In the genomic region with DNA sequence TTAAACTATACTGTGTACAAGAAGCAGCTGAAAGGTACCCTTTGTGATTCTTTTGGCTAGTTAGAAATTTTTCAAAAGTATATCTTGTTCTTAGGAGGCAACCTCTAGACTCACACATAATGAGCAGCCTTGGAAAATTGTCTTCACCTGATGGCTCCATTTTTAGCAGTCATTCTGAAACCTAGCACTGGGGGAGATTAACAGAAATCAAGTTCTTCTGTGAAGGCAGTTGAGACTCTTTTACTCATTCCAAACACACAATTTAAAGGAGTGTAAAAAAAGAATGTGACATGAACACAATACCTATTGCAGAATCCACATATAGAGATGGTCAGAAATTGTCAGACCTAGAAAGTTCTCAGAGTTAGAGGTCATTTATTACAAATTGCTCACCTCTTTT, we compare ENCODE assay signal across 15 cellular contexts.
DNase-seq lines count a peak whose midpoint lies in the region; ATAC-seq and TF ChIP-seq lines count a peak whose summit lies in the region.
"Had no signal": no experiment of that assay in that cellular context is flagged by ENCODE, and none has a peak within 500 bp of the region (broad histone marks: within the 10 kb centered on the region; RNA-seq: fewer than 3 reads in every experiment).

No MANE protein-coding gene starts in this region.

- peak overlapping the region; percentile 10 for H3K4me3 Mint-ChIP-seq in CD8-positive, alpha-beta T cell
- H3K4me3 Mint-ChIP-seq in activated T-helper 2 cell treated with anti-CD3 and anti-CD28 coated beads, Interferon-gamma antibody, Interleukin-2, Interleukin-4, amounts not matched to agents 10 μg/mL and 5 μg/mL and 100 μg/mL, durations not matched to agents 14 hours and 24 hours and 36 hours (ENCODE audit: low read depth), result no peak overlapping the region

- H3K27me3 ChIP-seq in CD8-positive, alpha-beta T cell (ENCODE audit: insufficient read depth, low read length), result no peaks in the 10 kb centered on the region
- H3K27me3 ChIP-seq: BE2C, pancreas, vagina had no signal

- no peak overlapping the region for H3K4me3 ChIP-seq in CD8-positive, alpha-beta T cell (ENCODE audit: low read depth, low read length)
- H3K4me3 ChIP-seq: pancreas, vagina had no signal

- no peaks in the 10 kb centered on the region for H3K9me3 ChIP-seq in CD8-positive, alpha-beta T cell (ENCODE audit: low read length)
- H3K9me3 ChIP-seq: BE2C, pancreas, vagina had no signal

- H3K27me3 Mint-ChIP-seq in CD8-positive, alpha-beta T cell (ENCODE audit: low read depth), result no peaks in the 10 kb centered on the region
- no peaks in the 10 kb centered on the region for H3K27me3 Mint-ChIP-seq in activated T-helper 2 cell treated with anti-CD3 and anti-CD28 coated beads, Interferon-gamma antibody, Interleukin-2, Interleukin-4, amounts not matched to agents 10 μg/mL and 5 μg/mL and 100 μg/mL, durations not matched to agents 14 hours and 24 hours and 36 hours (ENCODE audit: low read depth)

- H3K4me1 ChIP-seq in CD8-positive, alpha-beta T cell (ENCODE audit: insufficient read depth, low read length), result peaks cover 16% of the 10 kb centered on the region
- H3K4me1 ChIP-seq: BE2C, pancreas, vagina had no signal

- no peak for ATAC-seq in CD8-positive, alpha-beta T cell
- ATAC-seq in GM18868 (IDR thresholded peaks at IDR 0.05; ENCODE audit: unreplicated experiment) (peak; percentile 49), HG03045 (IDR thresholded peaks at IDR 0.05; ENCODE audit: unreplicated experiment) (peak; percentile 47)
- ATAC-seq: left lobe of liver, pancreas had no signal

- H3K27ac Mint-ChIP-seq in CD8-positive, alpha-beta T cell, result peak overlapping the region; percentile 47
- H3K27ac Mint-ChIP-seq in activated T-helper 2 cell treated with anti-CD3 and anti-CD28 coated beads, Interferon-gamma antibody, Interleukin-2, Interleukin-4, amounts not matched to agents 10 μg/mL and 5 μg/mL and 100 μg/mL, durations not matched to agents 14 hours and 24 hours and 36 hours, result peak overlapping the region; percentile 86

- intact Hi-C loops in CD8-positive, alpha-beta T cell (cut with DNase I, micrococcal nuclease), result loop anchor here in 1 of 2 experiments (2.0 to 5.0 kb wide), 2 partner anchors 36 to 73 kb away; no protein-coding TSS in a partner anchor
- intact Hi-C loops in activated T-helper 2 cell treated with anti-CD3 and anti-CD28 coated beads, Interferon-gamma antibody, Interleukin-2, Interleukin-4, amounts not matched to agents 10 μg/mL and 5 μg/mL and 100 μg/mL, durations not matched to agents 14 hours and 24 hours and 36 hours (cut with micrococcal nuclease), result loop anchor here (1.0 to 10.0 kb wide), 10 partner anchors 8 to 617 kb away; no protein-coding TSS in a partner anchor

- no peaks in the 10 kb centered on the region for H3K36me3 ChIP-seq in CD8-positive, alpha-beta T cell (ENCODE audit: insufficient read depth, low read length)
- H3K36me3 ChIP-seq: BE2C, pancreas, vagina had no signal

- no peak overlapping the region for H3K27ac ChIP-seq in CD8-positive, alpha-beta T cell (ENCODE audit: low read depth, low read length)
- no peak overlapping the region for H3K27ac ChIP-seq in substantia nigra (ENCODE audit: low read depth, low read length, poor library complexity, severe bottlenecking)
- H3K27ac ChIP-seq: pancreas, vagina had no signal

- TF ChIP-seq CTCF in CD8-positive, alpha-beta T cell (IDR thresholded peaks at IDR 0.05), result no peak

- POLR2A ChIA-PET in CD8-positive, alpha-beta T cell (lab: Charles Lee), result interaction anchor here (1.5 kb wide), 1 partner anchor 49 kb away, joined by 3 read pairs; no protein-coding TSS in a partner anchor

- CTCF ChIA-PET in CD8-positive, alpha-beta T cell (lab: Charles Lee), result interaction anchor here (0.7 to 2.2 kb wide), 11 partner anchors 8 to 279 kb away, joined by 3 to 8 read pairs (median 4); a partner anchor contains a TSS

- H3K9me3 Mint-ChIP-seq in CD8-positive, alpha-beta T cell, result peaks cover 7% of the 10 kb centered on the region
- H3K9me3 Mint-ChIP-seq in activated T-helper 2 cell treated with anti-CD3 and anti-CD28 coated beads, Interferon-gamma antibody, Interleukin-2, Interleukin-4, amounts not matched to agents 10 μg/mL and 5 μg/mL and 100 μg/mL, durations not matched to agents 14 hours and 24 hours and 36 hours, result peaks cover 15% of the 10 kb centered on the region

- H3K4me1 Mint-ChIP-seq in CD8-positive, alpha-beta T cell (ENCODE audit: low read depth), result peaks cover 52% of the 10 kb centered on the region
- peaks cover 51% of the 10 kb centered on the region for H3K4me1 Mint-ChIP-seq in activated T-helper 2 cell treated with anti-CD3 and anti-CD28 coated beads, Interferon-gamma antibody, Interleukin-2, Interleukin-4, amounts not matched to agents 10 μg/mL and 5 μg/mL and 100 μg/mL, durations not matched to agents 14 hours and 24 hours and 36 hours (ENCODE audit: low read depth)

- H3K36me3 Mint-ChIP-seq in CD8-positive, alpha-beta T cell, result peaks cover 19% of the 10 kb centered on the region
- peaks cover 40% of the 10 kb centered on the region for H3K36me3 Mint-ChIP-seq in activated T-helper 2 cell treated with anti-CD3 and anti-CD28 coated beads, Interferon-gamma antibody, Interleukin-2, Interleukin-4, amounts not matched to agents 10 μg/mL and 5 μg/mL and 100 μg/mL, durations not matched to agents 14 hours and 24 hours and 36 hours (ENCODE audit: low read depth)

- DNase-seq in CD8-positive, alpha-beta T cell, result no peak
- DNase-seq in activated T-helper 2 cell treated with anti-CD3 and anti-CD28 coated beads, Interferon-gamma antibody, Interleukin-2, Interleukin-4, amounts not matched to agents 10 μg/mL and 5 μg/mL and 100 μg/mL, durations not matched to agents 14 hours and 24 hours and 36 hours (ENCODE audit: low spot score), result no peak
- DNase-seq in effector CD4-positive, alpha-beta T cell, result no peak
- no peak for DNase-seq in CD1c-positive myeloid dendritic cell (ENCODE audit: extremely low spot score)
- no peak for DNase-seq in NOMO-1 treated with dmso at 0.1 percent for 144 hours (lab: John Stamatoyannopoulos, UW; ENCODE audit: unreplicated experiment)
- no peak for DNase-seq in substantia nigra (lab: John Stamatoyannopoulos, UW)
- DNase-seq: activated naive CD4-positive, alpha-beta T cell; DMS79; pancreas; small intestine had no signal
